ENCODE assay signal across 29 cellular contexts in genomic region chr6:43808412-43808811, GRCh38.
"Had no signal": no experiment of that assay in that cellular context is flagged by ENCODE, and none has a peak within 500 bp of the region (broad histone marks: within the 10 kb centered on the region; RNA-seq: fewer than 3 reads in every experiment).

No MANE protein-coding gene starts in this region.

- H3K27ac ChIP-seq: epithelial cell of prostate, esophagus muscularis mucosa, foreskin keratinocyte, heart right ventricle, lower lobe of right lung, neutrophil, right atrium auricular region, sigmoid colon, skin epidermis, spleen, testis, tibial artery had no signal

- H3K36me3 Mint-ChIP-seq: immature natural killer cell; natural killer cell; stimulated activated memory B cell treated with anti-CD40 and anti-IgM and Interleukin-4, amounts not matched to agents 10 μg/mL and 1 μg/mL and 100 μg/mL, for 72 hours; type B pancreatic cell had no signal

- H3K9me3 Mint-ChIP-seq: endodermal cell; immature natural killer cell; natural killer cell; neural crest cell; stimulated activated memory B cell treated with anti-CD40 and anti-IgM and Interleukin-4, amounts not matched to agents 10 μg/mL and 1 μg/mL and 100 μg/mL, for 72 hours; type B pancreatic cell had no signal

- FAIRE-seq: colon, pancreas had no signal

- H3K27me3 Mint-ChIP-seq: progenitor cell of endocrine pancreas, type B pancreatic cell had no signal

- H3K27ac Mint-ChIP-seq: endodermal cell; progenitor cell of endocrine pancreas; stimulated activated memory B cell treated with anti-CD40 and anti-IgM and Interleukin-4, amounts not matched to agents 10 μg/mL and 1 μg/mL and 100 μg/mL, for 72 hours had no signal

- H3K36me3 ChIP-seq: esophagus muscularis mucosa, heart right ventricle, lower lobe of right lung, neutrophil, pancreas, right atrium auricular region, sigmoid colon, spleen, tibial artery had no signal

- ATAC-seq: lower lobe of right lung; natural killer cell; stimulated activated memory B cell treated with anti-CD40 and anti-IgM and Interleukin-4, amounts not matched to agents 10 μg/mL and 1 μg/mL and 100 μg/mL, for 72 hours; stimulated activated naive CD8-positive, alpha-beta T cell treated with anti-CD3 and anti-CD28 coated beads, Interleukin-15, Interleukin-2, amounts not matched to agents 100 U/mL and 50 U/mL, for 24 hours had no signal

- H3K4me3 Mint-ChIP-seq: endodermal cell; immature natural killer cell; natural killer cell; neural crest cell; stimulated activated memory B cell treated with anti-CD40 and anti-IgM and Interleukin-4, amounts not matched to agents 10 μg/mL and 1 μg/mL and 100 μg/mL, for 72 hours; type B pancreatic cell had no signal

- H3K4me1 Mint-ChIP-seq: neural crest cell had no signal

- H3K4me1 ChIP-seq: foreskin keratinocyte, sigmoid colon, testis, tibial artery had no signal

- H3K4me3 ChIP-seq: esophagus muscularis mucosa, heart right ventricle, lower lobe of right lung, pancreas, right atrium auricular region, sigmoid colon, skin epidermis, spleen, testis, tibial artery had no signal

- H3K27me3 ChIP-seq: esophagus muscularis mucosa, heart right ventricle, neutrophil, pancreas, right atrium auricular region, sigmoid colon, spleen, testis, tibial artery had no signal

- DNase-seq: effector CD8-positive, alpha-beta T cell; endodermal cell; glutamatergic neuron; heart right ventricle; hypothalamus; immature natural killer cell; islet precursor cell; left ventricle myocardium superior; lower lobe of right lung; natural killer cell; sigmoid colon; spleen; stimulated activated CD4-positive, alpha-beta T cell treated with anti-CD3 and anti-CD28 coated beads, Interleukin-4, amount 100 ng/mL, for 4 hours; stimulated activated naive CD8-positive, alpha-beta T cell treated with anti-CD3 and anti-CD28 coated beads, Interleukin-15, Interleukin-2, amounts not matched to agents 100 U/mL and 50 U/mL, for 24 hours; substantia nigra; testis; tibial artery had no signal

- H3K9me3 ChIP-seq: esophagus muscularis mucosa, heart right ventricle, lower lobe of right lung, neutrophil, pancreas, right atrium auricular region, sigmoid colon, spleen, testis, tibial artery had no signal
